Comparison of ENCODE assay signal across 10 cellular contexts in genomic region chr9:79021084-79021483, GRCh38.
"Had no signal": no experiment of that assay in that cellular context is flagged by ENCODE, and none has a peak within 500 bp of the region (broad histone marks: within the 10 kb centered on the region; RNA-seq: fewer than 3 reads in every experiment).

No MANE protein-coding gene starts in this region.

- FAIRE-seq: HepG2, K562 had no signal

- H3K4me3 ChIP-seq: GM23248, HAP-1, K562 had no signal

- H3K9me3 ChIP-seq: HAP-1 had no signal

- DNase-seq: GM23248, GOT3, H7, HFFc6, KG1 had no signal

- H3K4me1 ChIP-seq: HAP-1 had no signal

- H2AFZ ChIP-seq: GM23248 had no signal

- ATAC-seq: HCT116, HepG2, K562 had no signal

- H3K36me3 ChIP-seq: HAP-1 had no signal

- H3K9ac ChIP-seq: GM23248 had no signal

- H3K27ac ChIP-seq: GM23248, HL-60 had no signal
